ENCODE assay signal across 1 cellular context in the genomic region with DNA sequence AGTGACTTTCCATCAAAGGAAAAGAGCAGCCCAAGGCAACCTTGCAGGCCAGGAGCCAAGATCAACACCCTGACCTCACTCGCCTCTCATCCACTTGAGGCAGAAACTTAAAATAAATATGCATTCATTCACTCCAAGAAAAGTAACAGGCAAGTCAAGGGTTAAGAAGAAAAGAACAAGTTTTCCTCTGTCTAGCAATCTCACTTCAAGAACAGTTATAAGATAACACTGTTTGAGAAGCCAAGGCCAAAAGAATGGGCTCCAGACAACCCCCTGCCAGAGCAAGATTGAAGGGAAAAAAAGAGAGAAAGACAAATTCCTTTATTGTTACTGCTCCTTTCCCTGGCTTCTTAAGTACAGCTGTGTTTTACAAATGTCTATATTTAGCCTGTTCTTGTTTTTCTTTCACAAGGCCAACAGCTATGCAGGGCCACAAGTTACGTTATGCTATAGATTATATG.
TF ChIP-seq lines count a peak whose summit lies in the region.

No MANE protein-coding gene starts in this region.

TF ChIP-seq in HCT116, 20 proteins besides CTCF, POLR2A, EP300 and RAD21 (continued from another document):
- TF ChIP-seq, protein P1, sequence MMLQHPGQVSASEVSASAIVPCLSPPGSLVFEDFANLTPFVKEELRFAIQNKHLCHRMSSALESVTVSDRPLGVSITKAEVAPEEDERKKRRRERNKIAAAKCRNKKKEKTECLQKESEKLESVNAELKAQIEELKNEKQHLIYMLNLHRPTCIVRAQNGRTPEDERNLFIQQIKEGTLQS (IDR thresholded peaks at IDR 0.05), result no peak
- TF ChIP-seq SP1 (IDR thresholded peaks at IDR 0.05; ENCODE audit: low read depth) (no peak), SRF (IDR thresholded peaks at IDR 0.05; ENCODE audit: low read depth) (no peak), EZH2 (IDR thresholded peaks at IDR 0.05) (no peak), TCF7L2 (IDR thresholded peaks at IDR 0.05; ENCODE audit: borderline replicate concordance, extremely low read depth, insufficient read depth, insufficient read length) (no peak), ZFX (IDR thresholded peaks at IDR 0.05) (no peak), POLR2AphosphoS5 (IDR thresholded peaks at IDR 0.05; ENCODE audit: low read depth, low read length) (no peak), FOSL1 (IDR thresholded peaks at IDR 0.05; ENCODE audit: low read depth) (no peak)
- TF ChIP-seq, protein P2, sequence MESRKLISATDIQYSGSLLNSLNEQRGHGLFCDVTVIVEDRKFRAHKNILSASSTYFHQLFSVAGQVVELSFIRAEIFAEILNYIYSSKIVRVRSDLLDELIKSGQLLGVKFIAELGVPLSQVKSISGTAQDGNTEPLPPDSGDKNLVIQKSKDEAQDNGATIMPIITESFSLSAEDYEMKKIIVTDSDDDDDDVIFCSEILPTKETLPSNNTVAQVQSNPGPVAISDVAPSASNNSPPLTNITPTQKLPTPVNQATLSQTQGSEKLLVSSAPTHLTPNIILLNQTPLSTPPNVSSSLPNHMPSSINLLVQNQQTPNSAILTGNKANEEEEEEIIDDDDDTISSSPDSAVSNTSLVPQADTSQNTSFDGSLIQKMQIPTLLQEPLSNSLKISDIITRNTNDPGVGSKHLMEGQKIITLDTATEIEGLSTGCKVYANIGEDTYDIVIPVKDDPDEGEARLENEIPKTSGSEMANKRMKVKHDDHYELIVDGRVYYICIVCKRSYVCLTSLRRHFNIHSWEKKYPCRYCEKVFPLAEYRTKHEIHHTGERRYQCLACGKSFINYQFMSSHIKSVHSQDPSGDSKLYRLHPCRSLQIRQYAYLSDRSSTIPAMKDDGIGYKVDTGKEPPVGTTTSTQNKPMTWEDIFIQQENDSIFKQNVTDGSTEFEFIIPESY (IDR thresholded peaks at IDR 0.05; ENCODE audit: extremely low read depth, insufficient replicate concordance, low read length), result no peak
- TF ChIP-seq, protein P3, sequence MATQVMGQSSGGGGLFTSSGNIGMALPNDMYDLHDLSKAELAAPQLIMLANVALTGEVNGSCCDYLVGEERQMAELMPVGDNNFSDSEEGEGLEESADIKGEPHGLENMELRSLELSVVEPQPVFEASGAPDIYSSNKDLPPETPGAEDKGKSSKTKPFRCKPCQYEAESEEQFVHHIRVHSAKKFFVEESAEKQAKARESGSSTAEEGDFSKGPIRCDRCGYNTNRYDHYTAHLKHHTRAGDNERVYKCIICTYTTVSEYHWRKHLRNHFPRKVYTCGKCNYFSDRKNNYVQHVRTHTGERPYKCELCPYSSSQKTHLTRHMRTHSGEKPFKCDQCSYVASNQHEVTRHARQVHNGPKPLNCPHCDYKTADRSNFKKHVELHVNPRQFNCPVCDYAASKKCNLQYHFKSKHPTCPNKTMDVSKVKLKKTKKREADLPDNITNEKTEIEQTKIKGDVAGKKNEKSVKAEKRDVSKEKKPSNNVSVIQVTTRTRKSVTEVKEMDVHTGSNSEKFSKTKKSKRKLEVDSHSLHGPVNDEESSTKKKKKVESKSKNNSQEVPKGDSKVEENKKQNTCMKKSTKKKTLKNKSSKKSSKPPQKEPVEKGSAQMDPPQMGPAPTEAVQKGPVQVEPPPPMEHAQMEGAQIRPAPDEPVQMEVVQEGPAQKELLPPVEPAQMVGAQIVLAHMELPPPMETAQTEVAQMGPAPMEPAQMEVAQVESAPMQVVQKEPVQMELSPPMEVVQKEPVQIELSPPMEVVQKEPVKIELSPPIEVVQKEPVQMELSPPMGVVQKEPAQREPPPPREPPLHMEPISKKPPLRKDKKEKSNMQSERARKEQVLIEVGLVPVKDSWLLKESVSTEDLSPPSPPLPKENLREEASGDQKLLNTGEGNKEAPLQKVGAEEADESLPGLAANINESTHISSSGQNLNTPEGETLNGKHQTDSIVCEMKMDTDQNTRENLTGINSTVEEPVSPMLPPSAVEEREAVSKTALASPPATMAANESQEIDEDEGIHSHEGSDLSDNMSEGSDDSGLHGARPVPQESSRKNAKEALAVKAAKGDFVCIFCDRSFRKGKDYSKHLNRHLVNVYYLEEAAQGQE (IDR thresholded peaks at IDR 0.05; ENCODE audit: low read depth), result no peak
- TF ChIP-seq, protein P4, sequence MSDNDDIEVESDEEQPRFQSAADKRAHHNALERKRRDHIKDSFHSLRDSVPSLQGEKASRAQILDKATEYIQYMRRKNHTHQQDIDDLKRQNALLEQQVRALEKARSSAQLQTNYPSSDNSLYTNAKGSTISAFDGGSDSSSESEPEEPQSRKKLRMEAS (IDR thresholded peaks at IDR 0.05), result no peak
